In the genomic region with DNA sequence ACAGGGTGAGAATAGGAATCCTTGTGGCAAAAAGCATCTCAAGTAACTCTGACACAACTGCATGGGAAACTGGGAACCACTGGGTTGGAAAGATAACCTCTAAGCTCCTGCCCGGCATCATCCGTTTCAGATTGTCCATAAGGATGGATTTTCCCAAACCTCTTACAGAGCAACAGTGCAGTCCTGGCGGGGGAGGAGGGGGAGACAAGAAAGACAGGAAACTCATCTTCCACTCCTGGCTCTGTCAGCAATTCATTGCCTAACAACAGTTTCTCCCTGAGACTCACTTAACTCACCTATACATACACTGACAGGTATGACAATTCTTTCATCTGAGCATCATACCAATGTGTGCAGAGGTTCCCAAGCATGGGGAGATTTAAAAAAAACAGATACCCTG, we compare ENCODE assay signal across 4 cellular contexts.
"Had no signal": no experiment of that assay in that cellular context is flagged by ENCODE, and none has a peak within 500 bp of the region (broad histone marks: within the 10 kb centered on the region; RNA-seq: fewer than 3 reads in every experiment).

No MANE protein-coding gene starts in this region.

- DNase-seq: H9, HCEC 1CT, IMR-90 had no signal

- H3K4me2 ChIP-seq: GM23338 had no signal

- ATAC-seq: GM23338 had no signal

- H3K9me3 Mint-ChIP-seq: GM23338, H9 had no signal

- H2AFZ ChIP-seq: GM23338 had no signal

- H3K27ac Mint-ChIP-seq: GM23338 had no signal

- H3K4me3 ChIP-seq: GM23338 had no signal

- H3K4me3 Mint-ChIP-seq: GM23338, H9 had no signal
